27 cellular contexts compared by ENCODE assay signal in genomic region chrY:15072084-15072483, GRCh38.
"Had no signal": no experiment of that assay in that cellular context is flagged by ENCODE, and none has a peak within 500 bp of the region (broad histone marks: within the 10 kb centered on the region; RNA-seq: fewer than 3 reads in every experiment).

No MANE protein-coding gene starts in this region.

- ATAC-seq: stimulated activated effector memory CD8-positive, alpha-beta T cell treated with anti-CD3 and anti-CD28 coated beads, Interleukin-12 subunit alpha, Interleukin-12 subunit beta, amount 100 ng/mL, for 72 hours; stimulated activated memory B cell treated with anti-CD40 and anti-IgM and Interleukin-4, amounts not matched to agents 10 μg/mL and 1 μg/mL and 100 μg/mL, for 72 hours; stimulated activated naive B cell treated with anti-CD40 and anti-IgM and Interleukin-4, amounts not matched to agents 10 μg/mL and 1 μg/mL and 100 μg/mL, for 72 hours; stimulated activated naive CD8-positive, alpha-beta T cell treated with anti-CD3 and anti-CD28 coated beads, Interleukin-15, amount 100 ng/mL, for 72 hours; stimulated activated naive CD8-positive, alpha-beta T cell treated with anti-CD3 and anti-CD28 coated beads, Interleukin-15, Interleukin-2, amounts not matched to agents 100 U/mL and 50 U/mL, for 24 hours; upper lobe of right lung had no signal

- H3K27ac ChIP-seq: stomach, suprapubic skin, testis, thoracic aorta, thyroid gland, tibial artery, tibial nerve, transverse colon, upper lobe of left lung, upper lobe of right lung, uterus, vagina had no signal

- FAIRE-seq: urothelium cell line had no signal

- H3K4me1 ChIP-seq: stomach, suprapubic skin, testis, thyroid gland, tibial artery, tibial nerve, transverse colon, upper lobe of left lung, upper lobe of right lung, uterus, vagina had no signal

- H3K4me3 ChIP-seq: stomach, suprapubic skin, testis, thoracic aorta, thyroid gland, tibial artery, tibial nerve, transverse colon, upper lobe of left lung, upper lobe of right lung, uterus, vagina had no signal

- DNase-seq: stimulated activated CD4-positive, alpha-beta T cell treated with anti-CD3 and anti-CD28 coated beads, Interleukin-2, amount 100 ng/mL, for 48 hours; stimulated activated CD4-positive, alpha-beta T cell treated with anti-CD3 and anti-CD28 coated beads, Interleukin-4, amount 100 ng/mL, for 1 hour; stimulated activated CD4-positive, alpha-beta T cell treated with anti-CD3 and anti-CD28 coated beads, Interleukin-4, amount 100 ng/mL, for 24 hours; stimulated activated CD4-positive, alpha-beta T cell treated with anti-CD3 and anti-CD28 coated beads, Interleukin-4, amount 100 ng/mL, for 4 hours; stimulated activated CD8-positive, alpha-beta memory T cell treated with anti-CD3 and anti-CD28 coated beads, Interleukin-4, amount 100 ng/mL, for 48 hours; stimulated activated naive B cell treated with anti-CD40 and anti-IgM and Interleukin-4, amounts not matched to agents 10 μg/mL and 1 μg/mL and 100 μg/mL, for 72 hours; stimulated activated naive CD4-positive, alpha-beta T cell; stimulated activated naive CD4-positive, alpha-beta T cell treated with Interleukin-2 at 50 U/mL for 16 hours; stimulated activated naive CD8-positive, alpha-beta T cell treated with anti-CD3 and anti-CD28 coated beads, Interleukin-15, amount 100 ng/mL, for 72 hours; stimulated activated naive CD8-positive, alpha-beta T cell treated with anti-CD3 and anti-CD28 coated beads, Interleukin-15, Interleukin-2, amounts not matched to agents 100 U/mL and 50 U/mL, for 24 hours; stomach; substantia nigra; testis; thyroid gland; tibial artery; transverse colon; trophoblast cell; upper lobe of left lung; upper lobe of right lung; uterus had no signal

- H3K9me3 ChIP-seq: stomach, suprapubic skin, testis, thoracic aorta, thyroid gland, tibial artery, tibial nerve, transverse colon, upper lobe of left lung, upper lobe of right lung, uterus, vagina had no signal

- H3K27me3 ChIP-seq: stomach, suprapubic skin, testis, thyroid gland, tibial artery, tibial nerve, transverse colon, upper lobe of left lung, upper lobe of right lung, uterus, vagina had no signal

- H3K36me3 ChIP-seq: stomach, suprapubic skin, thoracic aorta, thyroid gland, tibial artery, tibial nerve, transverse colon, upper lobe of left lung, upper lobe of right lung, uterus, vagina had no signal
